14 cellular contexts compared by ENCODE assay signal in the genomic region with DNA sequence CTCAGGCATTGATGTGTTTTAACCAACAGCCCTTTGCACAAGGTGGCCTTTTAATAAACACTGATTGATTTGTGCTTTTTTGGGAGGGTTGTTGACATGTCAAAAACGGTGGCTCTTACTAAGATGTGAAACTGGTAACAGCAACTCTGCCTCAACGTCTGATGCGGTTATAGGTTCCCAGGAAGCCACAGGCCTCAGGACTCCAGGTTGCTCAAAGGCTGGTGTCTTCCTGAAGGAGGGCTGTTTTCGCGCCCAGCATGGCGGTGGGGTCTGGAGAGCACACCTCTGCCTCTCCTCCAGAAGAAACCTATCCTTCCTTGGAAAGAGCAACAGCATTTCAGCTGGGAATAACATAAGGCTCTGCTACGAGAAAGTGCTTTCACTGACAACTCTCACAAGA.
"Had no signal": no experiment of that assay in that cellular context is flagged by ENCODE, and none has a peak within 500 bp of the region (broad histone marks: within the 10 kb centered on the region; RNA-seq: fewer than 3 reads in every experiment).

No MANE protein-coding gene starts in this region.

- H3K27ac ChIP-seq: epithelial cell of prostate, neural progenitor cell, thyroid gland had no signal

- H3K27me3 ChIP-seq: neural progenitor cell, thyroid gland had no signal

- H3K36me3 ChIP-seq: neural progenitor cell, thyroid gland had no signal

- DNase-seq: activated CD4-positive, alpha-beta T cell treated with anti-CD3 and anti-CD28 coated beads, Interleukin-2, amount 50 U/mL, for 1 hour; activated CD8-positive, alpha-beta T cell treated with anti-CD3 and anti-CD28 coated beads, Interleukin-2, amount 10 ng/mL, durations not matched to agents 7 days and 5 days; activated naive CD4-positive, alpha-beta T cell; activated naive CD8-positive, alpha-beta T cell treated with anti-CD3 and anti-CD28 coated beads for 36 hours; amygdala; cerebellar nuclear complex; cortex of kidney; stimulated activated CD4-positive, alpha-beta T cell treated with anti-CD3 and anti-CD28 coated beads, Interleukin-4, amount 100 ng/mL, for 24 hours; stimulated activated naive CD8-positive, alpha-beta T cell treated with anti-CD3 and anti-CD28 coated beads, Interleukin-15, Interleukin-2, amounts not matched to agents 100 U/mL and 50 U/mL, for 24 hours; T-helper 17 cell; thyroid gland had no signal

- H3K4me1 ChIP-seq: neural progenitor cell, thyroid gland had no signal

- ATAC-seq: activated CD8-positive, alpha-beta T cell treated with anti-CD3 and anti-CD28 coated beads, Interleukin-2, amount 10 ng/mL, durations not matched to agents 7 days and 5 days; naive thymus-derived CD8-positive, alpha-beta T cell; stimulated activated naive CD8-positive, alpha-beta T cell treated with anti-CD3 and anti-CD28 coated beads, Interleukin-15, Interleukin-2, amounts not matched to agents 100 U/mL and 50 U/mL, for 24 hours; T-helper 17 cell had no signal

- H3K4me3 ChIP-seq: neural progenitor cell, thyroid gland had no signal

- H3K9me3 ChIP-seq: thyroid gland had no signal
